17 cellular contexts compared by ENCODE assay signal in the genomic region with DNA sequence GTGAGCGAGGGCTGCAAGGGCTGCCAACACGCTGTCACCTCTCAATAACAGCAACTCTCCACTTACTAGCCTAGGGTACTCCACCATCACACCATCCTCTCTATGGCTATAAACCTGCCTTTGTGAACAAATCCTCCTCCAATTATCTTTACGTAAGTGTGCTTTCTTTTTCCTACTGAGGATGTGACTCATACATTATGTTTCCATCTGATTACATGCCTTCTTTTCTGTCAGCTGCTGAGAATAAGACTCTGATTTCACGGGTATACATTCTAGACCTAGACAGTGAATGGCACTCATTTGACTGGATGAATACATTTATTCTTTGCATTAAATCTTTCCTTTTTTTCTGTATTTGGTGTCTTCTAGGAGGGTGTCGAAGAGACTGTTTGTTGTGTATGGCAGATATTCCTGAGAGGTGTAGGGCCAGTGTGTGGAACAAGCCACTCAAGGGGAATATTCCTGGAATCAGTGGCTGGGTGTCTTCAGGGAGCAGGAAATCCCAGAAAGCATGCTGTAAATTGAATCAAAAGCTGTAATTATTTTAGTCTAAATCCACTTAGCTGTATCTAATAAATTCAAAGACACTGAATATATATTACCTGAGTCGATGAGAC.
A peak's percentile ranks its signal among the peaks of the same experiment; 100 is the strongest.
DNase-seq lines count a peak whose midpoint lies in the region; ATAC-seq, FAIRE-seq and TF ChIP-seq lines count a peak whose summit lies in the region.
"Had no signal": no experiment of that assay in that cellular context is flagged by ENCODE, and none has a peak within 500 bp of the region (broad histone marks: within the 10 kb centered on the region; RNA-seq: fewer than 3 reads in every experiment).

No MANE protein-coding gene starts in this region.

- peaks cover 4% of the 10 kb centered on the region; the same call in 1 of the 2 replicates for H3K9me3 ChIP-seq in SJCRH30 (replicated peaks)
- H3K9me3 ChIP-seq in endothelial cell of umbilical vein (replicated peaks; ENCODE audit: control insufficient read depth, insufficient read depth, low read length) = no peaks in the 10 kb centered on the region
- peaks cover 0 to 5% of the 10 kb centered on the region in 2 donors for H3K9me3 ChIP-seq in neuronal stem cell (replicated peaks in 1 of 2; ENCODE audit: control insufficient read depth in 2 of 2, insufficient read depth in 1 of 2, low read depth in 1 of 2, low read length in 2 of 2)
- H3K9me3 ChIP-seq: gastroesophageal sphincter, ovary had no signal

- no peak overlapping the region for H4K8ac ChIP-seq in neuronal stem cell (ENCODE audit: low read depth, low read length)

- no peak overlapping the region for H4K91ac ChIP-seq in neuronal stem cell (ENCODE audit: low read depth, low read length, poor library complexity)

- no peak overlapping the region for H2BK12ac ChIP-seq in neuronal stem cell (ENCODE audit: low read length)

- peaks cover 15% of the 10 kb centered on the region for H3K9me3 Mint-ChIP-seq in activated T-helper 1 cell treated with anti-CD3 and anti-CD28 coated beads, Interleukin-12 subunit alpha, Interleukin-12 subunit beta, Interleukin-2, Interleukin-4 antibody, amounts not matched to agents 30 ng/mL and 10 ng/mL and 1 ng/mL, durations not matched to agents 14 hours and 24 hours and 36 hours

- no peak for TF ChIP-seq CTCF in endothelial cell of umbilical vein (IDR thresholded peaks at IDR 0.05; ENCODE audit: extremely low read depth in 1 of 2, insufficient read depth in 1 of 2, low read depth in 1 of 2, low read length in 2 of 2)

- H2BK15ac ChIP-seq in neuronal stem cell (ENCODE audit: low read length) = no peak overlapping the region

- no peaks in the 10 kb centered on the region for H3K36me3 ChIP-seq in SJCRH30
- H3K36me3 ChIP-seq in endothelial cell of umbilical vein (ENCODE audit: control insufficient read depth in 2 of 2, extremely low read depth in 1 of 2, insufficient read depth in 2 of 2, low read length in 2 of 2) = no peaks in the 10 kb centered on the region
- H3K36me3 ChIP-seq in neuronal stem cell (replicated peaks in 1 of 2; ENCODE audit: control insufficient read depth in 2 of 2, insufficient read depth in 2 of 2, low read length in 2 of 2) = no peaks in the 10 kb centered on the region
- H3K36me3 ChIP-seq: gastroesophageal sphincter, ovary, tibial nerve had no signal

- no peak for ATAC-seq in stimulated activated naive CD8-positive, alpha-beta T cell treated with anti-CD3 and anti-CD28 coated beads, Interleukin-15, Interleukin-2, amounts not matched to agents 100 U/mL and 50 U/mL, for 24 hours
- ATAC-seq: gastroesophageal sphincter had no signal

- intact Hi-C loops in endothelial cell of umbilical vein (cut with micrococcal nuclease) = loop anchor here (1.0 kb wide), 1 partner anchor 85 kb away; no protein-coding TSS in a partner anchor
- intact Hi-C loops in activated T-helper 1 cell treated with anti-CD3 and anti-CD28 coated beads, Interleukin-12 subunit alpha, Interleukin-12 subunit beta, Interleukin-2, Interleukin-4 antibody, amounts not matched to agents 30 ng/mL and 10 ng/mL and 1 ng/mL, durations not matched to agents 14 hours and 24 hours and 36 hours (cut with micrococcal nuclease) = no loop called here

- peak; percentile 91 for FAIRE-seq in endothelial cell of umbilical vein (lab: Jason Lieb, UNC)
- no peak for FAIRE-seq in GM12892 (lab: Jason Lieb, UNC)

- no peak overlapping the region for H3K23ac ChIP-seq in neuronal stem cell (ENCODE audit: low read depth, low read length, poor library complexity)

- no peaks in the 10 kb centered on the region for H3K9me1 ChIP-seq in endothelial cell of umbilical vein (replicated peaks; ENCODE audit: control insufficient read depth, extremely low read depth, insufficient read depth, low read length)

- no peaks in the 10 kb centered on the region for H3K27me3 Mint-ChIP-seq in activated T-helper 1 cell treated with anti-CD3 and anti-CD28 coated beads, Interleukin-12 subunit alpha, Interleukin-12 subunit beta, Interleukin-2, Interleukin-4 antibody, amounts not matched to agents 30 ng/mL and 10 ng/mL and 1 ng/mL, durations not matched to agents 14 hours and 24 hours and 36 hours (ENCODE audit: insufficient read depth)
- H3K27me3 Mint-ChIP-seq: dendritic cell treated with granulocyte-macrophage colony-stimulating factor and Interleukin-4, amounts not matched to agents 40 ng/mL and 50 ng/mL, for 4 days had no signal

- no peak overlapping the region for H2AK5ac ChIP-seq in neuronal stem cell (ENCODE audit: low read depth, low read length)

- H2BK120ac ChIP-seq in neuronal stem cell (ENCODE audit: low read depth, low read length) = no peak overlapping the region

- H3K4me2 ChIP-seq in endothelial cell of umbilical vein (ENCODE audit: insufficient read depth, low read length) = no peak overlapping the region
- no peak overlapping the region for H3K4me2 ChIP-seq in neuronal stem cell (ENCODE audit: insufficient read depth, low read length, poor library complexity, severe bottlenecking)

- H2AFZ ChIP-seq in endothelial cell of umbilical vein (ENCODE audit: low read depth, low read length) (peak overlapping the region; percentile 25), neuronal stem cell (ENCODE audit: low read length) (peak overlapping the region; percentile 19)

- H3K27me3 ChIP-seq in SJCRH30 (no peaks in the 10 kb centered on the region), endothelial cell of umbilical vein (ENCODE audit: control insufficient read depth in 2 of 2, insufficient read depth in 2 of 2, low read length in 2 of 2) (no peaks in the 10 kb centered on the region), neuronal stem cell (ENCODE audit: control insufficient read depth in 3 of 3, insufficient read depth in 3 of 3, low read depth in 1 of 3, low read length in 3 of 3) (no peaks in the 10 kb centered on the region)
- H3K27me3 ChIP-seq: gastroesophageal sphincter, ovary, tibial nerve had no signal

- H3K9ac ChIP-seq in endothelial cell of umbilical vein (replicated peaks; ENCODE audit: extremely low read depth, insufficient read depth, low read length) = peak overlapping the region; percentile 42
- no peak overlapping the region for H3K9ac ChIP-seq in neuronal stem cell (ENCODE audit: low read depth, low read length, poor library complexity)

- H2BK5ac ChIP-seq in neuronal stem cell (ENCODE audit: low read length) = no peak overlapping the region

- peak overlapping the region; percentile 40 for H3K4me3 ChIP-seq in SJCRH30
- H3K4me3 ChIP-seq in endothelial cell of umbilical vein (replicated peaks in 1 of 3; ENCODE audit: insufficient read depth in 1 of 3, low read depth in 1 of 3, low read length in 3 of 3) = no peak overlapping the region
- no peak overlapping the region for H3K4me3 ChIP-seq in neuronal stem cell (ENCODE audit: low read length in 2 of 2)
- H3K4me3 ChIP-seq: gastroesophageal sphincter, ovary, tibial nerve had no signal

- no peaks in the 10 kb centered on the region for H3K36me3 Mint-ChIP-seq in activated T-helper 1 cell treated with anti-CD3 and anti-CD28 coated beads, Interleukin-12 subunit alpha, Interleukin-12 subunit beta, Interleukin-2, Interleukin-4 antibody, amounts not matched to agents 30 ng/mL and 10 ng/mL and 1 ng/mL, durations not matched to agents 14 hours and 24 hours and 36 hours (ENCODE audit: low read depth)
- H3K36me3 Mint-ChIP-seq: activated naive CD8-positive, alpha-beta T cell had no signal

- in situ Hi-C loops in KBM-7 (cut with MboI; ENCODE audit: low pct_unique_long_range_greater_than_20kb, low sequenced_read_pairs) = no loop called here

- dilution Hi-C loops in endothelial cell of umbilical vein (cut with MboI; ENCODE audit: extremely low pct_ligation_motif_present, low sequenced_read_pairs) = no loop called here

- no peaks in the 10 kb centered on the region for H4K20me1 ChIP-seq in endothelial cell of umbilical vein (replicated peaks; ENCODE audit: control insufficient read depth, extremely low read depth, insufficient read depth, low read length)

- H3K79me2 ChIP-seq in endothelial cell of umbilical vein (ENCODE audit: control insufficient read depth, insufficient read depth, low read length) = no peaks in the 10 kb centered on the region

- WGBS in neuronal stem cell (ENCODE audit: extremely low coverage in 2 of 2, insufficient read length in 2 of 2, insufficient replicate concordance in 1 of 2), 2 donors = no CpG with 5 or more reads among the region's 6 CpGs

- no peak overlapping the region for H3K14ac ChIP-seq in neuronal stem cell (ENCODE audit: low read length)

- H3K27ac Mint-ChIP-seq in activated T-helper 1 cell treated with anti-CD3 and anti-CD28 coated beads, Interleukin-12 subunit alpha, Interleukin-12 subunit beta, Interleukin-2, Interleukin-4 antibody, amounts not matched to agents 30 ng/mL and 10 ng/mL and 1 ng/mL, durations not matched to agents 14 hours and 24 hours and 36 hours = no peak overlapping the region
- H3K27ac Mint-ChIP-seq: activated naive CD8-positive, alpha-beta T cell; dendritic cell treated with granulocyte-macrophage colony-stimulating factor and Interleukin-4, amounts not matched to agents 40 ng/mL and 50 ng/mL, for 4 days had no signal

- H3K4me1 ChIP-seq in SJCRH30 = peaks cover 40% of the 10 kb centered on the region
- H3K4me1 ChIP-seq in endothelial cell of umbilical vein (ENCODE audit: control insufficient read depth, extremely low read depth, insufficient read depth, low read length) = peaks cover 6% of the 10 kb centered on the region
- H3K4me1 ChIP-seq in neuronal stem cell (ENCODE audit: control insufficient read depth in 2 of 2, insufficient read depth in 1 of 2, low read depth in 1 of 2, low read length in 2 of 2) = no peaks in the 10 kb centered on the region
- H3K4me1 ChIP-seq: gastroesophageal sphincter, tibial nerve had no signal

- no peak overlapping the region for H3K4ac ChIP-seq in neuronal stem cell (ENCODE audit: low read length)

- H3K79me1 ChIP-seq in neuronal stem cell (ENCODE audit: low read depth, low read length) = no peaks in the 10 kb centered on the region

- DNase-seq in ELR (ENCODE audit: low read depth) = peak; percentile 4
- peak; percentile 63 to 95 for DNase-seq in SJCRH30
- peak; percentile 93 for DNase-seq in endothelial cell of umbilical vein (ENCODE audit: low read depth, low spot score)
- DNase-seq in neuronal stem cell (ENCODE audit: low spot score) = no peak
- no peak for DNase-seq in KBM-7
- no peak for DNase-seq in stimulated activated naive CD8-positive, alpha-beta T cell treated with anti-CD3 and anti-CD28 coated beads, Interleukin-15, Interleukin-2, amounts not matched to agents 100 U/mL and 50 U/mL, for 24 hours
- no peak for DNase-seq in GM12892 (ENCODE audit: insufficient read length)
- DNase-seq in activated T-helper 1 cell treated with anti-CD3 and anti-CD28 coated beads, Interleukin-12 subunit alpha, Interleukin-12 subunit beta, Interleukin-2, Interleukin-4 antibody, amounts not matched to agents 30 ng/mL and 10 ng/mL and 1 ng/mL, durations not matched to agents 14 hours and 24 hours and 36 hours (ENCODE audit: low spot score) = no peak
- DNase-seq: activated CD8-positive, alpha-beta memory T cell treated with anti-CD3 and anti-CD28 coated beads, Interleukin-2, amount 50 U/mL, for 4 hours; midbrain; MV-4-11; ovary; stimulated activated CD4-positive, alpha-beta T cell treated with anti-CD3 and anti-CD28 coated beads, Interleukin-15, amount 100 ng/mL, for 24 hours had no signal

- H3K4me3 Mint-ChIP-seq in activated T-helper 1 cell treated with anti-CD3 and anti-CD28 coated beads, Interleukin-12 subunit alpha, Interleukin-12 subunit beta, Interleukin-2, Interleukin-4 antibody, amounts not matched to agents 30 ng/mL and 10 ng/mL and 1 ng/mL, durations not matched to agents 14 hours and 24 hours and 36 hours = no peak overlapping the region
- H3K4me3 Mint-ChIP-seq: activated naive CD8-positive, alpha-beta T cell; dendritic cell treated with granulocyte-macrophage colony-stimulating factor and Interleukin-4, amounts not matched to agents 40 ng/mL and 50 ng/mL, for 4 days had no signal

- H3K18ac ChIP-seq in neuronal stem cell (ENCODE audit: low read length) = no peak overlapping the region

- TF ChIP-seq POLR2A in endothelial cell of umbilical vein (IDR thresholded peaks at IDR 0.05; ENCODE audit: low read depth, low read length) (no peak), GM12892 (IDR thresholded peaks at IDR 0.05; ENCODE audit: low read depth, low read length) (no peak)

- POLR2A ChIA-PET in endothelial cell of umbilical vein (lab: Charles Lee) = no interaction called here

- H3K4me1 Mint-ChIP-seq in activated T-helper 1 cell treated with anti-CD3 and anti-CD28 coated beads, Interleukin-12 subunit alpha, Interleukin-12 subunit beta, Interleukin-2, Interleukin-4 antibody, amounts not matched to agents 30 ng/mL and 10 ng/mL and 1 ng/mL, durations not matched to agents 14 hours and 24 hours and 36 hours (ENCODE audit: low read depth) = no peaks in the 10 kb centered on the region

- CTCF ChIA-PET in endothelial cell of umbilical vein (lab: Charles Lee) = interaction anchor here (0.9 kb wide), 1 partner anchor 12 kb away, joined by 3 read pairs; no protein-coding TSS in a partner anchor

- H3K27ac ChIP-seq in SJCRH30 (peak overlapping the region; percentile 100), endothelial cell of umbilical vein (ENCODE audit: insufficient read depth, low read depth, low read length) (peak overlapping the region; percentile 60), neuronal stem cell (replicated peaks; ENCODE audit: low read length) (no peak overlapping the region)
- H3K27ac ChIP-seq: gastroesophageal sphincter, ovary, tibial nerve had no signal

- BruUV-seq in endothelial cell of umbilical vein (replicated peaks; lab: Mats Ljungman, UMichigan) = no TSS peak

Comparison
In these comparisons a context has a peak if more than half of its experiments do, and no peak if none do; other contexts are left out.
1. DNase-seq: peak in ELR (single experiment), SJCRH30 (2 of 2) and endothelial cell of umbilical vein (single experiment); none in neuronal stem cell (single experiment), KBM-7 (single experiment), stimulated activated naive CD8-positive, alpha-beta T cell treated with anti-CD3 and anti-CD28 coated beads, Interleukin-15, Interleukin-2, amounts not matched to agents 100 U/mL and 50 U/mL, for 24 hours (single experiment), GM12892 (single experiment) and activated T-helper 1 cell treated with anti-CD3 and anti-CD28 coated beads, Interleukin-12 subunit alpha, Interleukin-12 subunit beta, Interleukin-2, Interleukin-4 antibody, amounts not matched to agents 30 ng/mL and 10 ng/mL and 1 ng/mL, durations not matched to agents 14 hours and 24 hours and 36 hours (single experiment).